ENCODE assay signal across 9 cellular contexts in genomic region chr3:99114565-99115291, GRCh38.
DNase-seq lines count a peak whose midpoint lies in the region; ATAC-seq and TF ChIP-seq lines count a peak whose summit lies in the region.
"Had no signal": no experiment of that assay in that cellular context is flagged by ENCODE, and none has a peak within 500 bp of the region (broad histone marks: within the 10 kb centered on the region; RNA-seq: fewer than 3 reads in every experiment).

No MANE protein-coding gene starts in this region.

- no peaks in the 10 kb centered on the region for H3K9me3 Mint-ChIP-seq in activated CD4-positive, alpha-beta T cell treated with anti-CD3 and anti-CD28 coated beads, Interleukin-2, amount 10 ng/mL, durations not matched to agents 24 days and 14 days
- no peaks in the 10 kb centered on the region for H3K9me3 Mint-ChIP-seq in mesothelial cell of epicardium

- no peak for TF ChIP-seq POLR2A in Peyer's patch (IDR thresholded peaks at IDR 0.05)
- TF ChIP-seq POLR2A in esophagus muscularis mucosa (IDR thresholded peaks at IDR 0.05; ENCODE audit: low read depth), result no peak

- intact Hi-C loops in cardiac septum (cut with DNase I) (no loop called here), esophagus muscularis mucosa (cut with DNase I) (no loop called here)
- intact Hi-C loops in activated CD4-positive, alpha-beta T cell treated with anti-CD3 and anti-CD28 coated beads, Interleukin-2, amount 10 ng/mL, durations not matched to agents 24 days and 14 days (cut with micrococcal nuclease), result no loop called here

- WGBS in esophagus muscularis mucosa, result 83% methylated on average over 9 of the region's 9 CpGs

- H3K27ac ChIP-seq in cardiac muscle cell (no peak overlapping the region), Peyer's patch (no peak overlapping the region), esophagus muscularis mucosa (replicated peaks in 1 of 4) (no peak overlapping the region)
- H3K27ac ChIP-seq: skin epidermis had no signal

- ATAC-seq in GM19467 (IDR thresholded peaks at IDR 0.05; ENCODE audit: unreplicated experiment), result no peak

- H3K27ac Mint-ChIP-seq in activated CD4-positive, alpha-beta T cell treated with anti-CD3 and anti-CD28 coated beads, Interleukin-2, amount 10 ng/mL, durations not matched to agents 24 days and 14 days, result no peak overlapping the region
- no peak overlapping the region for H3K27ac Mint-ChIP-seq in mesothelial cell of epicardium

- H3K27me3 ChIP-seq in cardiac muscle cell (no peaks in the 10 kb centered on the region), Peyer's patch (no peaks in the 10 kb centered on the region), esophagus muscularis mucosa (no peaks in the 10 kb centered on the region)

- H3K4me3 Mint-ChIP-seq in activated CD4-positive, alpha-beta T cell treated with anti-CD3 and anti-CD28 coated beads, Interleukin-2, amount 10 ng/mL, durations not matched to agents 24 days and 14 days, result no peak overlapping the region
- no peak overlapping the region for H3K4me3 Mint-ChIP-seq in mesothelial cell of epicardium

- H3K4me3 ChIP-seq in cardiac muscle cell (no peak overlapping the region), Peyer's patch (no peak overlapping the region), fibroblast of pulmonary artery (replicated peaks; ENCODE audit: low read depth, low read length) (no peak overlapping the region), esophagus muscularis mucosa (no peak overlapping the region)
- H3K4me3 ChIP-seq: skin epidermis had no signal

- DNase-seq in cardiac muscle cell (ENCODE audit: low read depth in 1 of 2, low spot score in 1 of 2), result peak; percentile 31 to 80
- no peak for DNase-seq in cardiac septum (ENCODE audit: low spot score)
- no peak for DNase-seq in Peyer's patch
- peak; percentile 81 for DNase-seq in fibroblast of pulmonary artery (ENCODE audit: low read depth)
- DNase-seq in esophagus muscularis mucosa (ENCODE audit: extremely low spot score), result no peak
- no peak for DNase-seq in activated CD4-positive, alpha-beta T cell treated with anti-CD3 and anti-CD28 coated beads, Interleukin-2, amount 10 ng/mL, durations not matched to agents 24 days and 14 days
- DNase-seq in mesothelial cell of epicardium (ENCODE audit: low spot score in 2 of 2, unreplicated experiment in 2 of 2), result no peak

- H3K27me3 Mint-ChIP-seq in activated CD4-positive, alpha-beta T cell treated with anti-CD3 and anti-CD28 coated beads, Interleukin-2, amount 10 ng/mL, durations not matched to agents 24 days and 14 days, result no peaks in the 10 kb centered on the region
- H3K27me3 Mint-ChIP-seq in mesothelial cell of epicardium (ENCODE audit: low read depth), result peaks cover 12% of the 10 kb centered on the region

- H3K9me3 ChIP-seq in cardiac muscle cell (ENCODE audit: low read depth) (no peaks in the 10 kb centered on the region), Peyer's patch (no peaks in the 10 kb centered on the region), esophagus muscularis mucosa (peaks cover 0 to 14% (median 2%) of the 10 kb centered on the region in 4 donors)

- H3K36me3 ChIP-seq in cardiac muscle cell (no peaks in the 10 kb centered on the region), Peyer's patch (no peaks in the 10 kb centered on the region), esophagus muscularis mucosa (no peaks in the 10 kb centered on the region)

- H3K36me3 Mint-ChIP-seq in activated CD4-positive, alpha-beta T cell treated with anti-CD3 and anti-CD28 coated beads, Interleukin-2, amount 10 ng/mL, durations not matched to agents 24 days and 14 days (ENCODE audit: low read depth), result no peaks in the 10 kb centered on the region
- no peaks in the 10 kb centered on the region for H3K36me3 Mint-ChIP-seq in mesothelial cell of epicardium

- TF ChIP-seq EP300 in esophagus muscularis mucosa (IDR thresholded peaks at IDR 0.05), result no peak

- TF ChIP-seq CTCF in cardiac muscle cell (IDR thresholded peaks at IDR 0.05; ENCODE audit: low read depth, low read length) (peak; percentile 97), Peyer's patch (IDR thresholded peaks at IDR 0.05) (peak in 4 of 6 experiments; percentile 5 to 26 (median 18)), fibroblast of pulmonary artery (IDR thresholded peaks at IDR 0.05; ENCODE audit: low read length, missing control alignments) (peak; percentile 98), esophagus muscularis mucosa (IDR thresholded peaks at IDR 0.05) (no peak), mesothelial cell of epicardium (IDR thresholded peaks at IDR 0.05; ENCODE audit: unreplicated experiment) (no peak)

- H3K4me1 ChIP-seq in cardiac muscle cell (ENCODE audit: low read depth) (no peaks in the 10 kb centered on the region), Peyer's patch (no peaks in the 10 kb centered on the region), esophagus muscularis mucosa (no peaks in the 10 kb centered on the region)

- H3K4me1 Mint-ChIP-seq in activated CD4-positive, alpha-beta T cell treated with anti-CD3 and anti-CD28 coated beads, Interleukin-2, amount 10 ng/mL, durations not matched to agents 24 days and 14 days, result no peaks in the 10 kb centered on the region
- H3K4me1 Mint-ChIP-seq in mesothelial cell of epicardium, result no peaks in the 10 kb centered on the region

Comparison
In these comparisons a context has a peak if more than half of its experiments do, and no peak if none do; other contexts are left out.
1. DNase-seq: peak in cardiac muscle cell (2 of 2) and fibroblast of pulmonary artery (single experiment); none in cardiac septum (single experiment), Peyer's patch (0 of 3), esophagus muscularis mucosa (single experiment), activated CD4-positive, alpha-beta T cell treated with anti-CD3 and anti-CD28 coated beads, Interleukin-2, amount 10 ng/mL, durations not matched to agents 24 days and 14 days (single experiment) and mesothelial cell of epicardium (0 of 2).
2. CTCF ChIP-seq: peak in cardiac muscle cell (single experiment), Peyer's patch (4 of 6) and fibroblast of pulmonary artery (single experiment); none in esophagus muscularis mucosa (0 of 3) and mesothelial cell of epicardium (single experiment).